1 cellular context compared by ENCODE assay signal in the genomic region with DNA sequence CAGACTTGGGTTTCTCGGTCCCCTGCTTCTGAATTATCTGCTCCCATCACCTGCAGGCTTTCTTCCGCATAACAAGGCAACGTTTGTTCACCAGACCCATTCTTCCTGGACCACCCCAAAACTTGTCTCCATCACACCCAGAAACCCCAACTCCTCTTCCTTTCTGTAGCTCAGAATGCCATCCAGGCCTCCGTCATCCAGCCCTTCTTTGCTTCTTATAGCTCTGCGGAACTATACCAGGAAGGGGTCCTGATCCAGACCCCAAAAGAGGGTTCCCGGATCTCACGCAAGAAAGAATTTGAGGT.
TF ChIP-seq lines count a peak whose summit lies in the region.

No MANE protein-coding gene starts in this region.

TF ChIP-seq in HCT116, 20 proteins besides CTCF, POLR2A, EP300 and RAD21 (continued from another document):
- TF ChIP-seq, protein P1, sequence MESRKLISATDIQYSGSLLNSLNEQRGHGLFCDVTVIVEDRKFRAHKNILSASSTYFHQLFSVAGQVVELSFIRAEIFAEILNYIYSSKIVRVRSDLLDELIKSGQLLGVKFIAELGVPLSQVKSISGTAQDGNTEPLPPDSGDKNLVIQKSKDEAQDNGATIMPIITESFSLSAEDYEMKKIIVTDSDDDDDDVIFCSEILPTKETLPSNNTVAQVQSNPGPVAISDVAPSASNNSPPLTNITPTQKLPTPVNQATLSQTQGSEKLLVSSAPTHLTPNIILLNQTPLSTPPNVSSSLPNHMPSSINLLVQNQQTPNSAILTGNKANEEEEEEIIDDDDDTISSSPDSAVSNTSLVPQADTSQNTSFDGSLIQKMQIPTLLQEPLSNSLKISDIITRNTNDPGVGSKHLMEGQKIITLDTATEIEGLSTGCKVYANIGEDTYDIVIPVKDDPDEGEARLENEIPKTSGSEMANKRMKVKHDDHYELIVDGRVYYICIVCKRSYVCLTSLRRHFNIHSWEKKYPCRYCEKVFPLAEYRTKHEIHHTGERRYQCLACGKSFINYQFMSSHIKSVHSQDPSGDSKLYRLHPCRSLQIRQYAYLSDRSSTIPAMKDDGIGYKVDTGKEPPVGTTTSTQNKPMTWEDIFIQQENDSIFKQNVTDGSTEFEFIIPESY (IDR thresholded peaks at IDR 0.05; ENCODE audit: extremely low read depth, insufficient replicate concordance, low read length) = no peak
- TF ChIP-seq SP1 (IDR thresholded peaks at IDR 0.05; ENCODE audit: low read depth) = no peak
- no peak for TF ChIP-seq ELF1 (IDR thresholded peaks at IDR 0.05; ENCODE audit: borderline replicate concordance, low read depth)
- no peak for TF ChIP-seq SIN3A (IDR thresholded peaks at IDR 0.05; ENCODE audit: low read depth)
- no peak for TF ChIP-seq EZH2 (IDR thresholded peaks at IDR 0.05)
- TF ChIP-seq, protein P2, sequence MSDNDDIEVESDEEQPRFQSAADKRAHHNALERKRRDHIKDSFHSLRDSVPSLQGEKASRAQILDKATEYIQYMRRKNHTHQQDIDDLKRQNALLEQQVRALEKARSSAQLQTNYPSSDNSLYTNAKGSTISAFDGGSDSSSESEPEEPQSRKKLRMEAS (IDR thresholded peaks at IDR 0.05) = no peak
- no peak for TF ChIP-seq ZFX (IDR thresholded peaks at IDR 0.05)
- TF ChIP-seq EGR1 (IDR thresholded peaks at IDR 0.05; ENCODE audit: low read depth) = no peak
- no peak for TF ChIP-seq YY1 (IDR thresholded peaks at IDR 0.05; ENCODE audit: extremely low read depth, insufficient replicate concordance, low read depth, low read length)
- no peak for TF ChIP-seq CEBPB (IDR thresholded peaks at IDR 0.05; ENCODE audit: low read depth)
- TF ChIP-seq JUND (IDR thresholded peaks at IDR 0.05) = no peak
- no peak for TF ChIP-seq CBX3 (IDR thresholded peaks at IDR 0.05; ENCODE audit: low read depth)
- no peak for TF ChIP-seq EZH2phosphoT487 (IDR thresholded peaks at IDR 0.05; ENCODE audit: borderline replicate concordance)
